In genomic region chr18:8367217-8367988, GRCh38 we compare ENCODE assay signal across 9 cellular contexts.
DNase-seq lines count a peak whose midpoint lies in the region; FAIRE-seq and TF ChIP-seq lines count a peak whose summit lies in the region.
"Had no signal": no experiment of that assay in that cellular context is flagged by ENCODE, and none has a peak within 500 bp of the region (broad histone marks: within the 10 kb centered on the region; RNA-seq: fewer than 3 reads in every experiment).

No MANE protein-coding gene starts in this region.

- FAIRE-seq in endothelial cell of umbilical vein (lab: Jason Lieb, UNC): peak; percentile 63

- H3K4me3 ChIP-seq in endothelial cell of umbilical vein (replicated peaks in 1 of 3; ENCODE audit: insufficient read depth in 1 of 3, low read depth in 1 of 3, low read length in 3 of 3): peak overlapping the region in 1 of 3 experiments; percentile 4
- peak overlapping the region in 1 of 2 donors; percentile 24 for H3K4me3 ChIP-seq in vagina

- H3K9me1 ChIP-seq in endothelial cell of umbilical vein (replicated peaks; ENCODE audit: control insufficient read depth, extremely low read depth, insufficient read depth, low read length): no peaks in the 10 kb centered on the region

- dilution Hi-C loops in endothelial cell of umbilical vein (cut with MboI; ENCODE audit: extremely low pct_ligation_motif_present, low sequenced_read_pairs): no loop called here

- CTCF ChIA-PET in endothelial cell of umbilical vein (lab: Charles Lee): no interaction called here

- H3K27ac ChIP-seq in endothelial cell of umbilical vein (ENCODE audit: insufficient read depth, low read depth, low read length) (no peak overlapping the region), vagina (no peak overlapping the region)
- H3K27ac ChIP-seq: neutrophil had no signal

- no peaks in the 10 kb centered on the region for H3K79me2 ChIP-seq in endothelial cell of umbilical vein (ENCODE audit: control insufficient read depth, insufficient read depth, low read length)

- intact Hi-C loops in endothelial cell of umbilical vein (cut with micrococcal nuclease): no loop called here
- intact Hi-C loops in vagina (cut with DNase I): no loop called here

- H3K4me2 ChIP-seq in endothelial cell of umbilical vein (ENCODE audit: insufficient read depth, low read length): peak overlapping the region; percentile 34

- H3K4me1 ChIP-seq in endothelial cell of umbilical vein (ENCODE audit: control insufficient read depth, extremely low read depth, insufficient read depth, low read length) (no peaks in the 10 kb centered on the region), vagina (peaks cover 9% of the 10 kb centered on the region)

- no peak overlapping the region for H3K9ac ChIP-seq in endothelial cell of umbilical vein (replicated peaks; ENCODE audit: extremely low read depth, insufficient read depth, low read length)

- TF ChIP-seq POLR2A in endothelial cell of umbilical vein (IDR thresholded peaks at IDR 0.05; ENCODE audit: low read depth, low read length) (no peak), vagina (IDR thresholded peaks at IDR 0.05) (no peak)

- no peaks in the 10 kb centered on the region for H3K9me3 ChIP-seq in endothelial cell of umbilical vein (replicated peaks; ENCODE audit: control insufficient read depth, insufficient read depth, low read length)
- no peaks in the 10 kb centered on the region for H3K9me3 ChIP-seq in vagina
- H3K9me3 ChIP-seq: neutrophil had no signal

- DNase-seq in DMS153 (lab: John Stamatoyannopoulos, UW) (peak; percentile 51), HT-29 (ENCODE audit: low spot score) (peak; percentile 51), T-helper 9 cell (peak; percentile 2), endothelial cell of umbilical vein (ENCODE audit: low read depth, low spot score) (peak; percentile 32), myocyte (ENCODE audit: low read depth) (peak; percentile 58), vagina (ENCODE audit: extremely low spot score in 2 of 2) (peak; percentile 56 to 79), SIG-M5 (lab: John Stamatoyannopoulos, UW) (no peak), NCI-H1105 treated with DMSO at 0.1 percent for 48 hours (lab: John Stamatoyannopoulos, UW) (no peak)

- no peaks in the 10 kb centered on the region for H4K20me1 ChIP-seq in endothelial cell of umbilical vein (replicated peaks; ENCODE audit: control insufficient read depth, extremely low read depth, insufficient read depth, low read length)

- H2AFZ ChIP-seq in endothelial cell of umbilical vein (ENCODE audit: low read depth, low read length): peak overlapping the region; percentile 63

- peak; percentile 52 to 80 for TF ChIP-seq CTCF in endothelial cell of umbilical vein (IDR thresholded peaks at IDR 0.05; ENCODE audit: extremely low read depth in 1 of 2, insufficient read depth in 1 of 2, low read depth in 1 of 2, low read length in 2 of 2)
- TF ChIP-seq CTCF in vagina (IDR thresholded peaks at IDR 0.05): no peak

- H3K27me3 ChIP-seq in endothelial cell of umbilical vein (ENCODE audit: control insufficient read depth in 2 of 2, insufficient read depth in 2 of 2, low read length in 2 of 2): peaks cover 7 to 9% of the 10 kb centered on the region in 2 experiments
- H3K27me3 ChIP-seq in vagina: no peaks in the 10 kb centered on the region

- H3K36me3 ChIP-seq in endothelial cell of umbilical vein (ENCODE audit: control insufficient read depth in 2 of 2, extremely low read depth in 1 of 2, insufficient read depth in 2 of 2, low read length in 2 of 2) (no peaks in the 10 kb centered on the region), vagina (no peaks in the 10 kb centered on the region)
- H3K36me3 ChIP-seq: neutrophil had no signal

- POLR2A ChIA-PET in endothelial cell of umbilical vein (lab: Charles Lee): no interaction called here

- BruUV-seq in endothelial cell of umbilical vein (replicated peaks; lab: Mats Ljungman, UMichigan): no TSS peak

TF ChIP-seq in endothelial cell of umbilical vein, 7 proteins besides CTCF, POLR2A, EP300 and RAD21:
- TF ChIP-seq MAX (IDR thresholded peaks at IDR 0.05; ENCODE audit: insufficient read depth, insufficient read length) (no peak), JUN (IDR thresholded peaks at IDR 0.05; ENCODE audit: borderline replicate concordance, insufficient read depth, insufficient read length, low read depth) (no peak), EZH2 (IDR thresholded peaks at IDR 0.05; ENCODE audit: borderline replicate concordance, low read depth, low read length, severe bottlenecking) (peak; percentile 53), POLR2AphosphoS5 (IDR thresholded peaks at IDR 0.05; ENCODE audit: insufficient read depth, low read depth, low read length) (no peak), GATA2 (IDR thresholded peaks at IDR 0.05; ENCODE audit: insufficient read depth, insufficient read length, low read depth, low read length) (no peak), FOS (IDR thresholded peaks at IDR 0.05; ENCODE audit: borderline replicate concordance, insufficient read depth, low read length) (no peak)

Comparison
In these comparisons a context has a peak if more than half of its experiments do, and no peak if none do; other contexts are left out.
1. DNase-seq: peak in DMS153 (single experiment), HT-29 (single experiment), T-helper 9 cell (single experiment), endothelial cell of umbilical vein (single experiment), myocyte (single experiment) and vagina (2 of 2); none in SIG-M5 (single experiment) and NCI-H1105 treated with DMSO at 0.1 percent for 48 hours (single experiment).
2. CTCF ChIP-seq: peak in endothelial cell of umbilical vein (2 of 2); none in vagina (0 of 3).